1 cellular context compared by ENCODE assay signal in the genomic region with DNA sequence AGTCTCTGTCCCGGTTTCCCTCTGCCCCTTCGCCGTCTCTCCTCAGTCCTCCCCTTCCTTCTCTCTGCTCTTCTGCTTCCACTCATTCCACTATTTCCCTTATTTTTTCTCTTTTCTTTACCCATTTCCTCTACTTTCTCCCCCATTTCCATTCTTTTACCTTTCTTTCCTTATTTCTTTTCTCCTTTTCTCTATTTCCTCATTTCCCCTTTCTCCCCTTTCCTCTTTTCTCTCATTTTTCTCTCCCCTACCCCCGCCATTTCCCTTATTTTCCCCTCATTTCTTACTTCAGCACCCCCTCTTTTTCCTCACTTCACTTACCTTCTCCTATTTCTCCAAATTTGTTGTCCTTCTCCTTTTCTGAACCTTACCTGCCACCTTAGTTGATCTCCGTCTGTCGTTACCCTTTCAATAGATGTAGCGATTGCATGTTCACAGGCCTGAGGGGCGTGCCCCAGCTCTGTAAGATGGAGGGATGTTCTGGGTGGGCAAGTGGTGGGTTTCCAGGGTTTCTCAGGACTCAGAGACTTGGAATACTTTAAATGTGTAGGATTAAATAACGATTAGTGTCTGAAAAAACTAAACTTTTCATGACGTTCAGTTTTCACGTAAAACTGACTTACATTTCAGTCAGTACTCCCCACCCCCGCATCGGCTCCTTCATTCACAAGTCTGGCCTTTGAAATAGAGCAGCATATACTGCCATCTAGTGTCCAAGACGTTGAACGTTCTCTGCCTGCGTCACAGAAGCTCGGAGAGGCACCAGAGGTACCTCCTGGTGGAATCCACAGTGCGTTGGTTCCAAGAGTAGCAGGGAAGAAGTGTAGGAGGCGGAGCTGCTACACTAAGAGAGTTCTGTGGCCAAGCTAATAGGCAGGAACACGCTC.
TF ChIP-seq lines count a peak whose summit lies in the region.

No MANE protein-coding gene starts in this region.

TF ChIP-seq in endothelial cell of umbilical vein, 7 proteins besides CTCF, POLR2A, EP300 and RAD21:
- TF ChIP-seq JUN (IDR thresholded peaks at IDR 0.05; ENCODE audit: borderline replicate concordance, insufficient read depth, insufficient read length, low read depth): no peak
- TF ChIP-seq FOS (IDR thresholded peaks at IDR 0.05; ENCODE audit: borderline replicate concordance, insufficient read depth, low read length): no peak
- TF ChIP-seq EZH2 (IDR thresholded peaks at IDR 0.05; ENCODE audit: borderline replicate concordance, low read depth, low read length, severe bottlenecking): no peak
- TF ChIP-seq MYC (IDR thresholded peaks at IDR 0.05; ENCODE audit: low read depth, low read length): no peak
- no peak for TF ChIP-seq POLR2AphosphoS5 (IDR thresholded peaks at IDR 0.05; ENCODE audit: insufficient read depth, low read depth, low read length)
- no peak for TF ChIP-seq GATA2 (IDR thresholded peaks at IDR 0.05; ENCODE audit: insufficient read depth, insufficient read length, low read depth, low read length)
